In the genomic region with DNA sequence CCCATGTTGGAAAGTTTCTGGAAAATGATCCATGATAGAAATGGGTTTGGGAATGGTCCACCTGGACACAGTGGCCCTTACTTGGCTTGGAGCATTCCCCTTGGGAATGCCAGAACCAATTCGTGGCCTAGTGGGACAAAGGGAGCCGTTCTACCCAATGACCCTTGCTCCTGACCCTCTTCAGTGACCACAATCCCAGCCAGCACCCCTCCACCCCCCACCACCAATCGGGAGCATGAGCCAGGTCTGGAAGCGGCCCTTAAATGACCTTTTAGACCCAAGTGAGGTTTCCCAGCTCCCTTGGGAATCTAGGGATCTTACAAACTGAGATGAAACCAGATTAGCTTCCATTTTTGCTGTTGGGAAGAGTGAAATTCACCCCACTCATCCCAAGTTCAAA, we compare ENCODE assay signal across 12 cellular contexts. TPM values are rescaled to one million over a fixed set of nuclear protein-coding genes. Genes with fewer than 3 reads are reported as not detected.
A peak's percentile ranks its signal among the peaks of the same experiment; 100 is the strongest.
DNase-seq lines count a peak whose midpoint lies in the region; ATAC-seq, FAIRE-seq and TF ChIP-seq lines count a peak whose summit lies in the region.
"Had no signal": no experiment of that assay in that cellular context is flagged by ENCODE, and none has a peak within 500 bp of the region (broad histone marks: within the 10 kb centered on the region; RNA-seq: fewer than 3 reads in every experiment).

No MANE protein-coding gene starts in this region.

- H3K4me3 ChIP-seq in A549 (no peak overlapping the region), fibroblast of the aortic adventitia (ENCODE audit: low read depth, low read length) (no peak overlapping the region), psoas muscle (no peak overlapping the region)

- TF ChIP-seq RAD21 in A549 (conservative IDR thresholded peaks at IDR 0.05 in 1 of 2, IDR thresholded peaks at IDR 0.05 in 1 of 2), result no peak

- peaks cover 0 to 1% (median 0%) of the 10 kb centered on the region in 3 donors for H3K27me3 ChIP-seq in psoas muscle (ENCODE audit: insufficient read depth in 3 of 3, low read length in 2 of 3)

- POLR2A ChIA-PET in A549 (lab: Yijun Ruan, JAX), result interaction anchor here (0.6 to 0.8 kb wide), 2 partner anchors 53 to 211 kb away, joined by 3 read pairs; a partner anchor contains a TSS

- peak overlapping the region; percentile 67 to 87 for H3K27ac ChIP-seq in A549
- H3K27ac ChIP-seq in psoas muscle, result peak overlapping the region; percentile 65

- no peaks in the 10 kb centered on the region for H3K9me3 ChIP-seq in A549
- no peaks in the 10 kb centered on the region for H3K9me3 ChIP-seq in psoas muscle

- no peaks in the 10 kb centered on the region for H3K36me3 ChIP-seq in psoas muscle (ENCODE audit: insufficient read depth in 1 of 2, low read depth in 1 of 2)

- no peak for TF ChIP-seq EP300 in A549 (IDR thresholded peaks at IDR 0.05)

- peaks cover 37% of the 10 kb centered on the region for H3K4me1 ChIP-seq in A549
- H3K4me1 ChIP-seq in psoas muscle, result peaks cover 32% of the 10 kb centered on the region

- no peak for ATAC-seq in A549
- no peak for ATAC-seq in psoas muscle
- no peak for ATAC-seq in GM21423 (IDR thresholded peaks at IDR 0.05; ENCODE audit: unreplicated experiment)
- ATAC-seq: naive thymus-derived CD8-positive, alpha-beta T cell had no signal

- TF ChIP-seq CTCF in A549 (IDR thresholded peaks at IDR 0.05) (no peak), fibroblast of the aortic adventitia (IDR thresholded peaks at IDR 0.05; ENCODE audit: insufficient read depth, low read length) (no peak), psoas muscle (IDR thresholded peaks at IDR 0.05) (no peak)

- intact Hi-C loops in psoas muscle (cut with DNase I), result loop anchor here (5.0 to 10.0 kb wide), 3 partner anchors 52 to 169 kb away; a partner anchor contains a TSS

- DNase-seq in A549 (ENCODE audit: low read depth in 1 of 2, low spot score in 1 of 2) (no peak), NCI-H69 (lab: John Stamatoyannopoulos, UW) (peak; percentile 48), fibroblast of the aortic adventitia (ENCODE audit: low read depth) (peak; percentile 58), psoas muscle (no peak), H4 (ENCODE audit: low spot score) (no peak), amygdala (lab: John Stamatoyannopoulos, UW) (no peak)
- no peak for DNase-seq in activated T-cell treated with anti-CD3 and anti-CD28 coated beads, Interleukin-2, amount 50 U/mL, for 1 hour
- DNase-seq: activated naive CD8-positive, alpha-beta T cell treated with anti-CD3 and anti-CD28 coated beads, Interleukin-2, amount 10 ng/mL, durations not matched to agents 7 days and 5 days; AML-193; naive thymus-derived CD8-positive, alpha-beta T cell; stimulated activated naive CD4-positive, alpha-beta T cell had no signal

- peak overlapping the region; percentile 87 for H3K4me2 ChIP-seq in A549

- WGBS in A549 (ENCODE audit: missing lambda C conversion rate), result 40% methylated on average over 2 of the region's 4 CpGs
- 19 to 38% (median 25%) methylated on average over 4 of the region's 4 CpGs for WGBS in psoas muscle, 3 donors

- FAIRE-seq in A549 (lab: Jason Lieb, UNC), result no peak

- no peak for TF ChIP-seq POLR2A in A549 (IDR thresholded peaks at IDR 0.05; ENCODE audit: low read length)

- CTCF ChIA-PET in A549 (lab: Yijun Ruan, JAX), result interaction anchor here (1.0 to 2.2 kb wide), 5 partner anchors 9 to 87 kb away, joined by 3 to 6 read pairs (median 4); no protein-coding TSS in a partner anchor

TF ChIP-seq in A549, 52 proteins besides CTCF, POLR2A, EP300 and RAD21:
- TF ChIP-seq NR3C1 (IDR thresholded peaks at IDR 0.05) (no peak), HOXB13 (CRISPR knock-in tag; IDR thresholded peaks at IDR 0.05; ENCODE audit: low read depth) (no peak)
- TF ChIP-seq, protein P1, sequence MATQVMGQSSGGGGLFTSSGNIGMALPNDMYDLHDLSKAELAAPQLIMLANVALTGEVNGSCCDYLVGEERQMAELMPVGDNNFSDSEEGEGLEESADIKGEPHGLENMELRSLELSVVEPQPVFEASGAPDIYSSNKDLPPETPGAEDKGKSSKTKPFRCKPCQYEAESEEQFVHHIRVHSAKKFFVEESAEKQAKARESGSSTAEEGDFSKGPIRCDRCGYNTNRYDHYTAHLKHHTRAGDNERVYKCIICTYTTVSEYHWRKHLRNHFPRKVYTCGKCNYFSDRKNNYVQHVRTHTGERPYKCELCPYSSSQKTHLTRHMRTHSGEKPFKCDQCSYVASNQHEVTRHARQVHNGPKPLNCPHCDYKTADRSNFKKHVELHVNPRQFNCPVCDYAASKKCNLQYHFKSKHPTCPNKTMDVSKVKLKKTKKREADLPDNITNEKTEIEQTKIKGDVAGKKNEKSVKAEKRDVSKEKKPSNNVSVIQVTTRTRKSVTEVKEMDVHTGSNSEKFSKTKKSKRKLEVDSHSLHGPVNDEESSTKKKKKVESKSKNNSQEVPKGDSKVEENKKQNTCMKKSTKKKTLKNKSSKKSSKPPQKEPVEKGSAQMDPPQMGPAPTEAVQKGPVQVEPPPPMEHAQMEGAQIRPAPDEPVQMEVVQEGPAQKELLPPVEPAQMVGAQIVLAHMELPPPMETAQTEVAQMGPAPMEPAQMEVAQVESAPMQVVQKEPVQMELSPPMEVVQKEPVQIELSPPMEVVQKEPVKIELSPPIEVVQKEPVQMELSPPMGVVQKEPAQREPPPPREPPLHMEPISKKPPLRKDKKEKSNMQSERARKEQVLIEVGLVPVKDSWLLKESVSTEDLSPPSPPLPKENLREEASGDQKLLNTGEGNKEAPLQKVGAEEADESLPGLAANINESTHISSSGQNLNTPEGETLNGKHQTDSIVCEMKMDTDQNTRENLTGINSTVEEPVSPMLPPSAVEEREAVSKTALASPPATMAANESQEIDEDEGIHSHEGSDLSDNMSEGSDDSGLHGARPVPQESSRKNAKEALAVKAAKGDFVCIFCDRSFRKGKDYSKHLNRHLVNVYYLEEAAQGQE (IDR thresholded peaks at IDR 0.05), result no peak
TF ChIP-seq in A549: peak in this region for 0.

RNA-seq across cellular contexts. Expression of a gene that starts 51.3 kb away (rescaled TPM):
- polyA plus RNA-seq in A549 (2011; rRNA removed) (5.6 and 7.8 TPM in 2 replicates), A549 (2017; fragmentation: RNase III; extraction: RNeasy Plus Mini Kit Qiagen cat#74134 plus additional on column Dnase treatment) (1.3 to 1.9 TPM (median 1.7 TPM) in 3 replicates), psoas muscle (1 to 10 TPM in 1 of 3 donors, under 1 TPM in 2; 0.63 to 1.0 (median 0.79) TPM)
- polyA plus RNA-seq in A549 (2012; cell fraction: cytosol; rRNA removed), result 1.2 and 1.6 TPM in 2 replicates
- 1.7 and 2.8 TPM in 2 replicates for polyA plus RNA-seq in A549 (2012; cell fraction: nucleus; rRNA removed)
- polyA minus RNA-seq in A549 (2011; rRNA and poly(A)+ RNA removed), result 9.6 and 12.2 TPM in 2 replicates
- total RNA-seq in fibroblast of the aortic adventitia (ENCODE audit: low replicate concordance) (54.4 and 66.6 TPM in 2 replicates), psoas muscle (1 to 10 TPM; 1.3 to 5.6 (median 1.5) TPM)
- total RNA-seq in H4 (2014; rRNA removed; shearing (Covaris generic)), result 10.1 and 13.4 TPM in 2 replicates

Comparison
In these comparisons a context has a peak if more than half of its experiments do, and no peak if none do; other contexts are left out.
1. DNase-seq: peak in NCI-H69 (single experiment) and fibroblast of the aortic adventitia (single experiment); none in A549 (0 of 2), psoas muscle (0 of 2), activated T-cell treated with anti-CD3 and anti-CD28 coated beads, Interleukin-2, amount 50 U/mL, for 1 hour (single experiment), H4 (single experiment) and amygdala (0 of 56).